In the genomic region with DNA sequence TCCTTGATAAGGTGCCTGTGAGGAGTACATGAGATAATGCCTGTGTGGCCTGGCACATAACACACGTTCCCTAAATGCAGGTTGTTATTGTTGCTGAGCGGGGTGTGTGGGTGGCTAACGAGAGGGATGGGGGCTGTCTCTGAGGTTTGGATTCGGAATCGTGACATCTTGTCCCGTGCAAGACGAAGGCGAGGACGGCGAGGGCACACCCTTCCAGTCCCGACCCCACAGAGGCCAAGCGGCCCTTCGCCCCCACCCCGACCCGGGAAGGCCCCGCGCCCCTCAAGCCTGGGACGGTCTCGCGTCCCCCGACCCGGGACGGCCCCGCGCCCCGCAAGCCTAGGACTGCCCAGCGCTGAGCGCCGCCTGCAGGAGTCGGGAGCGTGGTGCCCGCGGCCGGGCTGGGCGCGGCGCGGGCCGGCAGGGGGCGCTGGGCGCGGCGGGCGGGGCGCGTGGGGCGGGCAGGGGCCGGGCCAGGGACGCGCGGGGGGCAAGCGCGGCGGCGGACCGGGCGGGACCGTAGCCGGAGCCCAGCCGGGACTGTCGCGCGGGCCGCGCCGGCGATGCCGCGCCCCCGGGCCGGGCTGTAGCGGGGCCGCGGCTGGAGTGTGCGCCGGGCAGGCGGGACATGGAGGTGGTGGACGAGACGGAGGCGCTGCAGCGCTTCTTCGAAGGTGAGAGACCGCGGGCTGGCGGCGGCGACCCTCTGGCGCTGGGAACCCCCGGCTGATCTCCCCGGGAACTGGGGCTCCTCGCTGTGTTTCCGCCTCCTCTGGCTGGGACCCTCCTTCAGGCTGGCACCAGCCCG, we compare ENCODE assay signal across 7 cellular contexts. TPM values are rescaled to one million over a fixed set of nuclear protein-coding genes. Genes with fewer than 3 reads are reported as not detected.
DNase-seq lines count a peak whose midpoint lies in the region; ATAC-seq, FAIRE-seq and TF ChIP-seq lines count a peak whose summit lies in the region.

A gene (plus strand): TSS at position 520 of the 808 bp plus-strand sequence. CDS start 109 bp downstream, at position 629.

- no peaks in the 10 kb centered on the region; the same call in 1 of the 2 replicates for H3K23me2 ChIP-seq in H1 (ENCODE audit: low read depth, low read length)

- peak within 1 kb of the TSS; percentile 39 to 77 (median 56) for H3K4me3 ChIP-seq in H1 (ENCODE audit: extremely low read depth in 1 of 4, insufficient read depth in 2 of 4, low read depth in 3 of 4, low read length in 4 of 4)

- H2BK20ac ChIP-seq in H1 (ENCODE audit: low read length): 0 out of 2 replicates have a peak within 1 kb of the TSS, but pooled peaks have one; percentile 34

- no peaks in the 10 kb centered on the region for H3K79me2 ChIP-seq in H1 (ENCODE audit: control insufficient read depth in 1 of 2, insufficient read depth in 2 of 2, low read length in 2 of 2)

- H2BK15ac ChIP-seq in H1 (ENCODE audit: low read length): peak within 1 kb of the TSS; percentile 53; the same call in 1 of the 2 replicates

- H2AFZ ChIP-seq in H1 (ENCODE audit: low read length): peak within 1 kb of the TSS; percentile 8; the same call in 1 of the 2 replicates

- no peak for TF ChIP-seq EP300 in H1 (IDR thresholded peaks at IDR 0.05; ENCODE audit: borderline replicate concordance in 1 of 2, low read depth in 2 of 2, low read length in 2 of 2)

- H3K79me1 ChIP-seq in H1 (ENCODE audit: low read depth, low read length): no peaks in the 10 kb centered on the region

- peak within 1 kb of the TSS; percentile 1; the same call in 1 of the 2 replicates for H3K18ac ChIP-seq in H1 (ENCODE audit: extremely low read depth, low read length)

- H4K91ac ChIP-seq in H1 (replicated peaks; ENCODE audit: insufficient read length, low read length): peak within 1 kb of the TSS; percentile 35

- no peak for TF ChIP-seq POLR2A in H1 (IDR thresholded peaks at IDR 0.05; ENCODE audit: control extremely low read depth in 1 of 2, low read depth in 2 of 2, low read length in 2 of 2)

- POLR2A ChIA-PET in H1 (lab: Charles Lee; ENCODE audit: partially characterized antibody): interaction anchor here (0.8 to 8.9 kb wide), 6 partner anchors 12 to 54 kb away, joined by 3 to 87 read pairs (median 6); a partner anchor contains a TSS

- peak; percentile 40 for DNase-seq in NCI-H2171 (lab: John Stamatoyannopoulos, UW)
- DNase-seq in activated CD8-positive, alpha-beta memory T cell treated with anti-CD3 and anti-CD28 coated beads for 48 hours (ENCODE audit: low read depth in 2 of 3, low spot score in 2 of 3): peak; percentile 27 to 43 (median 39)
- peak in 1 of 2 experiments; percentile 88 for DNase-seq in H1 (ENCODE audit: low read depth in 1 of 2, low spot score in 2 of 2)
- peak; percentile 52 for DNase-seq in mucosa of gallbladder (ENCODE audit: low spot score)
- no peak for DNase-seq in stimulated activated naive B cell treated with anti-CD40 and anti-IgM and Interleukin-4, amounts not matched to agents 10 μg/mL and 1 μg/mL and 100 μg/mL, for 72 hours

- no peak within 1 kb of the TSS for H3K27ac ChIP-seq in H1 (ENCODE audit: low read depth, low read length)

- no peak within 1 kb of the TSS for H2BK5ac ChIP-seq in H1 (ENCODE audit: low read depth, low read length)

- H4K5ac ChIP-seq in H1 (ENCODE audit: insufficient read length, low read depth, low read length): no peak within 1 kb of the TSS

- H3K56ac ChIP-seq in H1 (replicated peaks; ENCODE audit: insufficient read length, low read depth, low read length): no peak within 1 kb of the TSS

- no peaks in the 10 kb centered on the region for H3K36me3 Mint-ChIP-seq in stimulated activated naive B cell treated with anti-CD40 and anti-IgM and Interleukin-4, amounts not matched to agents 10 μg/mL and 1 μg/mL and 100 μg/mL, for 72 hours

- no peak within 1 kb of the TSS for H3K23ac ChIP-seq in H1 (ENCODE audit: insufficient read length)

- peaks cover 41 to 69% of the 10 kb centered on the region in 2 donors for H3K27me3 Mint-ChIP-seq in stimulated activated naive B cell treated with anti-CD40 and anti-IgM and Interleukin-4, amounts not matched to agents 10 μg/mL and 1 μg/mL and 100 μg/mL, for 72 hours

- H2AK5ac ChIP-seq in H1 (ENCODE audit: low read depth, low read length): peak within 1 kb of the TSS; percentile 32; the same call in 1 of the 2 replicates

- no peak for FAIRE-seq in H1 (lab: Jason Lieb, UNC)

- TF ChIP-seq CTCF in H1 (IDR thresholded peaks at IDR 0.05; ENCODE audit: control extremely low read depth in 1 of 3, insufficient read depth in 1 of 3, low read depth in 1 of 3, low read length in 3 of 3): peak in 2 of 3 experiments; percentile 57 to 97; a peak in 3 of 4 replicates

- TF ChIP-seq RAD21 in H1 (IDR thresholded peaks at IDR 0.05 in 1 of 2, conservative IDR thresholded peaks at IDR 0.05 in 1 of 2; ENCODE audit: low read depth in 2 of 2, low read length in 2 of 2): peak; percentile 12 to 59; a peak in 3 of 4 replicates

- H4K20me1 ChIP-seq in H1 (replicated peaks in 1 of 2; ENCODE audit: control insufficient read depth in 1 of 2, insufficient read depth in 2 of 2, low read length in 2 of 2): peaks cover 0 to under 1% of the 10 kb centered on the region in 2 experiments

- H3K9me3 ChIP-seq in H1 (ENCODE audit: insufficient read depth in 2 of 2, low read depth in 1 of 2, low read length in 1 of 2): no peaks in the 10 kb centered on the region

- H2BK12ac ChIP-seq in H1 (ENCODE audit: low read depth, low read length): peak within 1 kb of the TSS; percentile 27; the same call in 1 of the 2 replicates

- H3K4me3 Mint-ChIP-seq in stimulated activated naive B cell treated with anti-CD40 and anti-IgM and Interleukin-4, amounts not matched to agents 10 μg/mL and 1 μg/mL and 100 μg/mL, for 72 hours: peak within 1 kb of the TSS; percentile 64 to 75

- no peak within 1 kb of the TSS for H3K14ac ChIP-seq in H1 (ENCODE audit: insufficient read length)

- H4K8ac ChIP-seq in H1 (ENCODE audit: extremely low read depth, insufficient read depth, low read length): peak within 1 kb of the TSS; percentile 69

- H3K4me2 ChIP-seq in H1 (ENCODE audit: insufficient read depth in 1 of 2, low read depth in 2 of 2, low read length in 2 of 2): peak within 1 kb of the TSS; percentile 63 to 77

- CTCF ChIA-PET in H1 (lab: Charles Lee; ENCODE audit: partially characterized antibody): interaction anchor here (0.8 to 9.2 kb wide), 13 partner anchors 7 to 39 kb away, joined by 3 to 168 read pairs (median 13); a partner anchor contains a TSS

- H3K27ac Mint-ChIP-seq in stimulated activated naive B cell treated with anti-CD40 and anti-IgM and Interleukin-4, amounts not matched to agents 10 μg/mL and 1 μg/mL and 100 μg/mL, for 72 hours: no peak within 1 kb of the TSS

- no peaks in the 10 kb centered on the region for H3K36me3 ChIP-seq in H1 (ENCODE audit: control insufficient read depth in 2 of 4, insufficient read depth in 4 of 4, low read length in 3 of 4)

- H2BK120ac ChIP-seq in H1 (replicated peaks; ENCODE audit: low read depth, low read length): no peak within 1 kb of the TSS

- no peaks in the 10 kb centered on the region for H3K9me3 Mint-ChIP-seq in stimulated activated naive B cell treated with anti-CD40 and anti-IgM and Interleukin-4, amounts not matched to agents 10 μg/mL and 1 μg/mL and 100 μg/mL, for 72 hours

- H3K4ac ChIP-seq in H1 (replicated peaks; ENCODE audit: insufficient read length, low read depth, low read length): peak within 1 kb of the TSS; percentile 44

- WGBS in H1 (ENCODE audit: extremely low coverage in 1 of 2, insufficient coverage in 1 of 2, insufficient read length in 1 of 2, insufficient replicate concordance in 2 of 2, low coverage in 1 of 2, low lambda C conversion rate in 2 of 2, missing lambda C conversion rate in 1 of 2), 2 experiments: 21% methylated on average over 25 of the region's 93 CpGs; no CpG with 5 or more reads in 1 of the 2 experiments

- H3K4me1 ChIP-seq in H1 (replicated peaks in 1 of 4; ENCODE audit: control insufficient read depth in 3 of 4, insufficient read depth in 4 of 4, low read length in 3 of 4): peaks cover 6 to 32% (median 22%) of the 10 kb centered on the region in 4 experiments

- peak within 1 kb of the TSS in 1 of 4 experiments; percentile 46; a peak in 1 of 7 replicates for H3K9ac ChIP-seq in H1 (replicated peaks in 1 of 4; ENCODE audit: extremely low read depth in 1 of 4, low read depth in 3 of 4, low read length in 3 of 4)

- H3K27me3 ChIP-seq in H1 (replicated peaks in 1 of 4; ENCODE audit: control insufficient read depth in 3 of 4, extremely low read depth in 1 of 4, insufficient read depth in 3 of 4, low read length in 3 of 4): peaks cover 4 to 21% (median 16%) of the 10 kb centered on the region in 4 experiments

- peaks cover 14 to 18% of the 10 kb centered on the region in 2 donors for H3K4me1 Mint-ChIP-seq in stimulated activated naive B cell treated with anti-CD40 and anti-IgM and Interleukin-4, amounts not matched to agents 10 μg/mL and 1 μg/mL and 100 μg/mL, for 72 hours

- ATAC-seq in GM18868 (IDR thresholded peaks at IDR 0.05; ENCODE audit: unreplicated experiment): peak; percentile 48
- ATAC-seq in stimulated activated naive B cell treated with anti-CD40 and anti-IgM and Interleukin-4, amounts not matched to agents 10 μg/mL and 1 μg/mL and 100 μg/mL, for 72 hours (replicated peaks): peak; percentile 84 to 88
- ATAC-seq in GM18511 (IDR thresholded peaks at IDR 0.05; ENCODE audit: unreplicated experiment): no peak

TF ChIP-seq in H1, 55 proteins besides CTCF, POLR2A, EP300 and RAD21 (continues in another document):
- no peak for TF ChIP-seq RXRA (IDR thresholded peaks at IDR 0.05; ENCODE audit: insufficient read depth, low read depth, low read length)
- no peak for TF ChIP-seq SIX5 (IDR thresholded peaks at IDR 0.05; ENCODE audit: low read depth, low read length)
- TF ChIP-seq BCL11A (IDR thresholded peaks at IDR 0.05; ENCODE audit: low read depth in 2 of 2, low read length in 2 of 2): no peak
- no peak for TF ChIP-seq CTBP2 (IDR thresholded peaks at IDR 0.05; ENCODE audit: borderline replicate concordance, insufficient read depth, insufficient read length, low read length)
- no peak for TF ChIP-seq CBX8 (IDR thresholded peaks at IDR 0.05; ENCODE audit: borderline replicate concordance, low read depth, low read length)
- TF ChIP-seq SIN3A (conservative IDR thresholded peaks at IDR 0.05 in 1 of 2, IDR thresholded peaks at IDR 0.05 in 1 of 2; ENCODE audit: low read depth in 1 of 2, low read length in 2 of 2): 0 out of 4 replicates have a peak, but pooled peaks of 1 of the 2 experiments have one; percentile 26
- no peak for TF ChIP-seq HDAC2 (IDR thresholded peaks at IDR 0.05; ENCODE audit: borderline replicate concordance in 1 of 2, low read depth in 2 of 2, low read length in 2 of 2)

RNA-seq across cellular contexts. Expression of the gene that starts here (rescaled TPM):
- 6.0 TPM in 2 replicates for total RNA-seq in H1 (2021; fragmentation: NEBNext Ultra II Directional; extraction: Animal tissue kit (Norgen Biotek cat#: 25700))
- polyA plus RNA-seq in H1 (2011; rRNA removed): 6.1 and 7.6 TPM in 2 replicates
- polyA plus RNA-seq in H1 (2011; cell fraction: cytosol; rRNA removed): 4.4 TPM
- 37.7 TPM for polyA plus RNA-seq in H1 (2011; cell fraction: nucleus; rRNA removed)
- polyA plus RNA-seq in H1 (2012, experiment 1 of 2): 3.9 to 7.2 TPM (median 6.2 TPM) in 4 replicates
- polyA plus RNA-seq in H1 (2012, experiment 2 of 2): 3.1 TPM
- polyA plus RNA-seq in H1 (2013, experiment 1 of 2): 5.1 TPM
- polyA plus RNA-seq in H1 (2013, experiment 2 of 2): 4.7 TPM
- 3.0 and 4.7 TPM in 2 replicates for polyA minus RNA-seq in H1 (2011; rRNA and poly(A)+ RNA removed)
- 3.7 TPM for polyA minus RNA-seq in H1 (2011; cell fraction: cytosol; rRNA and poly(A)+ RNA removed)
- polyA minus RNA-seq in H1 (2011; cell fraction: nucleus; rRNA and poly(A)+ RNA removed): 9.6 TPM
- total RNA-seq in mucosa of gallbladder: 320 TPM

Comparison
In these comparisons a context has a peak if more than half of its experiments do, and no peak if none do; other contexts are left out.
1. RNA of the gene that starts here (total RNA-seq): 320 TPM in mucosa of gallbladder (single experiment); 6.0 TPM in H1; every median in the first group is over 10 times any median in the second.